In genomic region chr7:3549598-3549997, GRCh38 we compare ENCODE assay signal across 24 cellular contexts.
"Had no signal": no experiment of that assay in that cellular context is flagged by ENCODE, and none has a peak within 500 bp of the region (broad histone marks: within the 10 kb centered on the region; RNA-seq: fewer than 3 reads in every experiment).

No MANE protein-coding gene starts in this region.

- H3K27ac ChIP-seq: brain microvascular endothelial cell, cardiac muscle cell, SJSA1 had no signal

- H3K4me1 ChIP-seq: SJSA1 had no signal

- H3K27me3 Mint-ChIP-seq: activated CD4-positive, alpha-beta T cell treated with anti-CD3 and anti-CD28 coated beads, Interleukin-2, amount 10 ng/mL, durations not matched to agents 7 days and 5 days had no signal

- H3K36me3 Mint-ChIP-seq: activated CD4-positive, alpha-beta memory T cell treated with anti-CD3 and anti-CD28 coated beads for 36 hours; activated naive CD8-positive, alpha-beta T cell had no signal

- H3K27me3 ChIP-seq: brain microvascular endothelial cell, cardiac muscle cell, SJSA1 had no signal

- ATAC-seq: activated T-helper 17 cell treated with anti-CD3 and anti-CD28 coated beads, Interleukin-2, amount 50 U/mL, for 72 hours; T-helper 17 cell had no signal

- H3K4me3 ChIP-seq: cardiac muscle cell, SJSA1 had no signal

- H3K27ac Mint-ChIP-seq: activated CD4-positive, alpha-beta memory T cell treated with anti-CD3 and anti-CD28 coated beads for 36 hours; activated CD4-positive, alpha-beta T cell treated with anti-CD3 and anti-CD28 coated beads, Interleukin-2, amount 10 ng/mL, durations not matched to agents 7 days and 5 days; activated naive CD4-positive, alpha-beta T cell treated with anti-CD3 and anti-CD28 coated beads for 36 hours; activated naive CD8-positive, alpha-beta T cell; activated T-helper 17 cell treated with anti-CD3 and anti-CD28 coated beads, Interleukin-2, amount 50 U/mL, for 72 hours; T-helper 17 cell had no signal

- DNase-seq: activated CD4-positive, alpha-beta memory T cell treated with anti-CD3 and anti-CD28 coated beads for 36 hours; activated CD4-positive, alpha-beta T cell treated with anti-CD3 and anti-CD28 coated beads, Interleukin-2, amount 10 ng/mL, durations not matched to agents 7 days and 5 days; activated CD4-positive, CD25-positive, alpha-beta regulatory T cell; activated CD8-positive, alpha-beta memory T cell treated with anti-CD3 and anti-CD28 coated beads for 24 hours; activated gamma-delta T cell; activated naive CD4-positive, alpha-beta T cell treated with anti-CD3 and anti-CD28 coated beads for 36 hours; activated T-cell treated with anti-CD3 and anti-CD28 coated beads, Interleukin-2, amount 50 U/mL, for 48 hours; amygdala; brain microvascular endothelial cell; KG1; NCI-H1048; NCI-H187 treated with DMSO at 0.1 percent for 48 hours; NCI-H2081 treated with DMSO at 0.1 percent for 48 hours; NCI-H446; NCI-H524; SHP77; T-helper 17 cell; T-helper 9 cell had no signal

- H3K4me1 Mint-ChIP-seq: activated CD4-positive, alpha-beta T cell treated with anti-CD3 and anti-CD28 coated beads, Interleukin-2, amount 10 ng/mL, durations not matched to agents 7 days and 5 days; activated T-helper 17 cell treated with anti-CD3 and anti-CD28 coated beads, Interleukin-2, amount 50 U/mL, for 72 hours; T-helper 17 cell had no signal

- H3K9me3 Mint-ChIP-seq: activated CD4-positive, alpha-beta memory T cell treated with anti-CD3 and anti-CD28 coated beads for 36 hours; activated CD4-positive, alpha-beta T cell treated with anti-CD3 and anti-CD28 coated beads, Interleukin-2, amount 10 ng/mL, durations not matched to agents 7 days and 5 days; activated naive CD4-positive, alpha-beta T cell treated with anti-CD3 and anti-CD28 coated beads for 36 hours; activated T-helper 17 cell treated with anti-CD3 and anti-CD28 coated beads, Interleukin-2, amount 50 U/mL, for 72 hours had no signal

- H3K36me3 ChIP-seq: brain microvascular endothelial cell, cardiac muscle cell had no signal

- H3K9me3 ChIP-seq: SJSA1 had no signal

- H3K4me3 Mint-ChIP-seq: activated CD4-positive, alpha-beta memory T cell treated with anti-CD3 and anti-CD28 coated beads for 36 hours; activated CD4-positive, alpha-beta T cell treated with anti-CD3 and anti-CD28 coated beads, Interleukin-2, amount 10 ng/mL, durations not matched to agents 7 days and 5 days; activated naive CD4-positive, alpha-beta T cell treated with anti-CD3 and anti-CD28 coated beads for 36 hours; activated naive CD8-positive, alpha-beta T cell; activated T-helper 17 cell treated with anti-CD3 and anti-CD28 coated beads, Interleukin-2, amount 50 U/mL, for 72 hours; T-helper 17 cell had no signal

- FAIRE-seq: astrocyte, RCC 7860 had no signal
